Comparison of ENCODE assay signal across 22 cellular contexts in genomic region chr16:28097500-28097899, GRCh38. TPM values are rescaled to one million over a fixed set of nuclear protein-coding genes. Genes with fewer than 3 reads are reported as not detected.
"Had no signal": no experiment of that assay in that cellular context is flagged by ENCODE, and none has a peak within 500 bp of the region (broad histone marks: within the 10 kb centered on the region; RNA-seq: fewer than 3 reads in every experiment).

No MANE protein-coding gene starts in this region.

- H3K4me1 ChIP-seq: adrenal gland, parathyroid adenoma, transverse colon had no signal

- H3K4me3 Mint-ChIP-seq: activated CD4-positive, alpha-beta memory T cell treated with anti-CD3 and anti-CD28 coated beads for 36 hours; activated naive CD4-positive, alpha-beta T cell treated with anti-CD3 and anti-CD28 coated beads, Interleukin-2, amount 50 U/mL, for 24 hours; endodermal cell; memory B cell; T-helper 2 cell treated with Interferon-gamma antibody and Interleukin-4, amounts not matched to agents 5 μg/mL and 100 μg/mL, for 36 hours had no signal

- H3K27me3 ChIP-seq: adrenal gland, cardiac muscle cell, dorsolateral prefrontal cortex, suprapubic skin, transverse colon had no signal

- DNase-seq: activated CD4-positive, alpha-beta memory T cell treated with anti-CD3 and anti-CD28 coated beads for 36 hours; activated T-cell treated with anti-CD3 and anti-CD28 coated beads for 4 hours; adrenal gland; endodermal cell; foreskin melanocyte; left ventricle myocardium superior; naive B cell; SHP77 treated with DMSO at 0.1 percent for 48 hours; SK-N-SH; stimulated activated naive CD8-positive, alpha-beta T cell treated with anti-CD3 and anti-CD28 coated beads, Interleukin-15, amount 100 ng/mL, for 72 hours; transverse colon had no signal

- H3K9me3 ChIP-seq: adrenal gland, mucosa of descending colon, SK-N-SH, suprapubic skin, transverse colon had no signal

- ATAC-seq: left ventricle myocardium superior; mucosa of descending colon; stimulated activated naive CD8-positive, alpha-beta T cell treated with anti-CD3 and anti-CD28 coated beads, Interleukin-15, amount 100 ng/mL, for 72 hours had no signal

- H3K27ac Mint-ChIP-seq: activated CD4-positive, alpha-beta memory T cell treated with anti-CD3 and anti-CD28 coated beads for 36 hours had no signal

- H3K27ac ChIP-seq: adrenal gland, cardiac muscle cell, parathyroid adenoma, suprapubic skin, transverse colon had no signal

- FAIRE-seq: colon, TTC549 had no signal

- H3K4me3 ChIP-seq: adrenal gland, cardiac muscle cell, dorsolateral prefrontal cortex, mucosa of descending colon, suprapubic skin, transverse colon had no signal

- H3K4me1 Mint-ChIP-seq: activated naive CD4-positive, alpha-beta T cell treated with anti-CD3 and anti-CD28 coated beads, Interleukin-2, amount 50 U/mL, for 24 hours; memory B cell; stimulated activated naive CD8-positive, alpha-beta T cell treated with anti-CD3 and anti-CD28 coated beads, Interleukin-15, amount 100 ng/mL, for 72 hours had no signal

- H3K9me3 Mint-ChIP-seq: activated CD4-positive, alpha-beta memory T cell treated with anti-CD3 and anti-CD28 coated beads for 36 hours; activated naive CD4-positive, alpha-beta T cell treated with anti-CD3 and anti-CD28 coated beads, Interleukin-2, amount 50 U/mL, for 24 hours; endodermal cell; memory B cell; naive B cell; stimulated activated naive CD8-positive, alpha-beta T cell treated with anti-CD3 and anti-CD28 coated beads, Interleukin-15, amount 100 ng/mL, for 72 hours; T-helper 2 cell treated with Interferon-gamma antibody and Interleukin-4, amounts not matched to agents 5 μg/mL and 100 μg/mL, for 36 hours had no signal

- H3K27me3 Mint-ChIP-seq: activated CD4-positive, alpha-beta memory T cell treated with anti-CD3 and anti-CD28 coated beads for 36 hours; activated naive CD4-positive, alpha-beta T cell treated with anti-CD3 and anti-CD28 coated beads, Interleukin-2, amount 50 U/mL, for 24 hours; memory B cell; naive B cell; stimulated activated naive CD8-positive, alpha-beta T cell treated with anti-CD3 and anti-CD28 coated beads, Interleukin-15, amount 100 ng/mL, for 72 hours had no signal

RNA-seq across cellular contexts. Expression of gene GSG1L, which starts 34.0 kb away (rescaled TPM):
- total RNA-seq: adrenal gland, cardiac muscle cell, epithelial cell of proximal tubule, transverse colon had no signal
